In genomic region chr3:48456466-48456865, GRCh38 we compare ENCODE assay signal across 14 cellular contexts.
"Had no signal": no experiment of that assay in that cellular context is flagged by ENCODE, and none has a peak within 500 bp of the region (broad histone marks: within the 10 kb centered on the region; RNA-seq: fewer than 3 reads in every experiment).

No MANE protein-coding gene starts in this region.

- H3K4me1 ChIP-seq: gastroesophageal sphincter, left ventricle myocardium inferior, lower lobe of right lung, pancreas had no signal

- H3K27me3 ChIP-seq: esophagus squamous epithelium, gastroesophageal sphincter, pancreas had no signal

- H3K27ac ChIP-seq: esophagus squamous epithelium, left ventricle myocardium inferior, lower lobe of right lung, pancreas had no signal

- H3K9me3 ChIP-seq: esophagus squamous epithelium, gastroesophageal sphincter, left ventricle myocardium inferior, lower lobe of right lung, pancreas had no signal

- DNase-seq: dermis blood vessel endothelial cell; esophagus squamous epithelium; foreskin fibroblast; glutamatergic neuron; islet precursor cell; left ventricle myocardium inferior; lower lobe of right lung; occipital lobe; pancreas; right cardiac atrium; small intestine; stimulated activated CD4-positive, alpha-beta T cell treated with anti-CD3 and anti-CD28 coated beads, Interleukin-2, amount 100 ng/mL, for 48 hours; stimulated activated naive CD4-positive, alpha-beta T cell treated with Interleukin-2 at 50 U/mL for 16 hours had no signal

- ATAC-seq: gastroesophageal sphincter, lower lobe of right lung, pancreas, right cardiac atrium had no signal

- H3K4me3 ChIP-seq: esophagus squamous epithelium, gastroesophageal sphincter, left ventricle myocardium inferior, lower lobe of right lung, pancreas had no signal
